In genomic region chr16:51376080-51376479, GRCh38 we compare ENCODE assay signal across 23 cellular contexts.
DNase-seq lines count a peak whose midpoint lies in the region; ATAC-seq and TF ChIP-seq lines count a peak whose summit lies in the region.
"Had no signal": no experiment of that assay in that cellular context is flagged by ENCODE, and none has a peak within 500 bp of the region (broad histone marks: within the 10 kb centered on the region; RNA-seq: fewer than 3 reads in every experiment).

No MANE protein-coding gene starts in this region.

- H3K9me2 ChIP-seq in GM23338 (ENCODE audit: insufficient read depth): peaks cover 19% of the 10 kb centered on the region
- H3K9me2 ChIP-seq in PC-3 (replicated peaks; ENCODE audit: low read length): no peaks in the 10 kb centered on the region

- DNase-seq in GM23338 (ENCODE audit: low spot score) (no peak), PC-3 (no peak), fibroblast of mammary gland (ENCODE audit: low read depth) (no peak), ACHN (no peak), MV-4-11 (lab: John Stamatoyannopoulos, UW) (no peak), NOMO-1 treated with DMSO at 0.1 percent for 48 hours (lab: John Stamatoyannopoulos, UW; ENCODE audit: unreplicated experiment) (no peak), upper lobe of right lung (no peak)
- DNase-seq: activated naive CD4-positive, alpha-beta T cell treated with anti-CD3 and anti-CD28 coated beads, Interleukin-2, amount 10 ng/mL, durations not matched to agents 7 days and 5 days; amygdala; C1 segment of cervical spinal cord; cortex of kidney; KG1; mammary epithelial cell; NCI-H1694; NCI-H2171 treated with DMSO at 0.1 percent for 48 hours; NCI-H524 treated with DMSO at 0.1 percent for 48 hours; stimulated activated naive CD8-positive, alpha-beta T cell treated with anti-CD3 and anti-CD28 coated beads, Interleukin-15, amount 100 ng/mL, for 72 hours; tibial artery had no signal

- H4K20me1 ChIP-seq in GM23338 (replicated peaks; ENCODE audit: insufficient read depth): no peaks in the 10 kb centered on the region
- H4K20me1 ChIP-seq in PC-3 (ENCODE audit: low read length): no peaks in the 10 kb centered on the region

- H3K27me3 Mint-ChIP-seq in GM23338 (ENCODE audit: insufficient read depth, low read depth, poor library complexity): peaks cover 3% of the 10 kb centered on the region
- H3K27me3 Mint-ChIP-seq: activated naive CD4-positive, alpha-beta T cell treated with anti-CD3 and anti-CD28 coated beads, Interleukin-2, amount 10 ng/mL, durations not matched to agents 7 days and 5 days; stimulated activated naive CD8-positive, alpha-beta T cell treated with anti-CD3 and anti-CD28 coated beads, Interleukin-15, amount 100 ng/mL, for 72 hours had no signal

- H2AFZ ChIP-seq in GM23338 (no peak overlapping the region), PC-3 (ENCODE audit: low read length) (no peak overlapping the region)

- H3K36me3 ChIP-seq in GM23338 (ENCODE audit: insufficient read depth): no peaks in the 10 kb centered on the region
- no peaks in the 10 kb centered on the region for H3K36me3 ChIP-seq in PC-3 (ENCODE audit: low read depth, low read length)
- no peaks in the 10 kb centered on the region for H3K36me3 ChIP-seq in upper lobe of right lung
- H3K36me3 ChIP-seq: cardiac muscle cell, neutrophil, prostate gland, tibial artery had no signal

- CTCF ChIA-PET in PC-3 (lab: Charles Lee): no interaction called here

- no peaks in the 10 kb centered on the region for H3F3A ChIP-seq in GM23338 (replicated peaks; ENCODE audit: low read depth)
- H3F3A ChIP-seq in PC-3 (ENCODE audit: low read length, unreplicated experiment): no peaks in the 10 kb centered on the region

- no peaks in the 10 kb centered on the region for H3K4me1 Mint-ChIP-seq in GM23338
- H3K4me1 Mint-ChIP-seq: activated naive CD4-positive, alpha-beta T cell treated with anti-CD3 and anti-CD28 coated beads, Interleukin-2, amount 10 ng/mL, durations not matched to agents 7 days and 5 days; stimulated activated naive CD8-positive, alpha-beta T cell treated with anti-CD3 and anti-CD28 coated beads, Interleukin-15, amount 100 ng/mL, for 72 hours had no signal

- no peaks in the 10 kb centered on the region; the same call in 1 of the 3 replicates for H3K9me3 Mint-ChIP-seq in GM23338

- TF ChIP-seq CTCF in 22Rv1 (IDR thresholded peaks at IDR 0.05) (peak; percentile 21; the same call in 1 of the 2 replicates), GM23338 (conservative IDR thresholded peaks at IDR 0.05; ENCODE audit: low read depth in 2 of 2) (peak; percentile 49 to 58), PC-3 (conservative IDR thresholded peaks at IDR 0.05; ENCODE audit: low read depth, low read length) (0 out of 2 replicates have a peak, but pooled peaks have one; percentile 12), fibroblast of mammary gland (conservative IDR thresholded peaks at IDR 0.05; ENCODE audit: control insufficient read depth, insufficient read depth, low read depth, low read length) (peak; percentile 23), upper lobe of right lung (IDR thresholded peaks at IDR 0.05) (no peak)

- H3K4me2 ChIP-seq in GM23338: no peak overlapping the region
- H3K4me2 ChIP-seq in PC-3 (ENCODE audit: low read length): no peak overlapping the region

- H3K4me3 ChIP-seq in GM23338: no peak overlapping the region
- H3K4me3 ChIP-seq in PC-3 (ENCODE audit: low read length): no peak overlapping the region
- no peak overlapping the region for H3K4me3 ChIP-seq in fibroblast of mammary gland (ENCODE audit: control insufficient read depth, low read depth, low read length)
- no peak overlapping the region for H3K4me3 ChIP-seq in upper lobe of right lung
- H3K4me3 ChIP-seq: cardiac muscle cell, prostate gland, tibial artery had no signal

- in situ Hi-C loops in ACHN (cut with HindIII; ENCODE audit: low pct_ligation_motif_present, low pct_unique_long_range_greater_than_20kb, low sequenced_read_pairs): no loop called here

- H3K4me1 ChIP-seq in GM23338 (ENCODE audit: insufficient read depth) (no peaks in the 10 kb centered on the region), PC-3 (ENCODE audit: insufficient read depth, low read length) (no peaks in the 10 kb centered on the region), upper lobe of right lung (no peaks in the 10 kb centered on the region)
- H3K4me1 ChIP-seq: prostate gland, tibial artery had no signal

- H3K27me3 ChIP-seq in GM23338 (ENCODE audit: insufficient read depth): no peaks in the 10 kb centered on the region
- H3K27me3 ChIP-seq in PC-3 (ENCODE audit: low read length): no peaks in the 10 kb centered on the region
- no peaks in the 10 kb centered on the region for H3K27me3 ChIP-seq in upper lobe of right lung
- H3K27me3 ChIP-seq: cardiac muscle cell, neutrophil, tibial artery had no signal

- no peaks in the 10 kb centered on the region for H3K9me3 ChIP-seq in PC-3 (ENCODE audit: low read length)
- H3K9me3 ChIP-seq in upper lobe of right lung: no peaks in the 10 kb centered on the region
- H3K9me3 ChIP-seq: neutrophil, prostate gland, tibial artery had no signal

- no peak overlapping the region for H3K9ac ChIP-seq in PC-3 (ENCODE audit: low read length)

- H3K79me2 ChIP-seq in GM23338 (replicated peaks; ENCODE audit: insufficient read depth) (no peaks in the 10 kb centered on the region), PC-3 (ENCODE audit: low read length) (no peaks in the 10 kb centered on the region)

- H3K36me3 Mint-ChIP-seq in GM23338 (ENCODE audit: low read depth): peaks cover 3% of the 10 kb centered on the region; the same call in 1 of the 3 replicates
- H3K36me3 Mint-ChIP-seq: activated naive CD4-positive, alpha-beta T cell treated with anti-CD3 and anti-CD28 coated beads, Interleukin-2, amount 10 ng/mL, durations not matched to agents 7 days and 5 days had no signal

- H3K4me3 Mint-ChIP-seq in GM23338: no peak overlapping the region
- H3K4me3 Mint-ChIP-seq: activated naive CD4-positive, alpha-beta T cell treated with anti-CD3 and anti-CD28 coated beads, Interleukin-2, amount 10 ng/mL, durations not matched to agents 7 days and 5 days; stimulated activated naive CD8-positive, alpha-beta T cell treated with anti-CD3 and anti-CD28 coated beads, Interleukin-15, amount 100 ng/mL, for 72 hours; T-helper 2 cell treated with Interferon-gamma antibody and Interleukin-4, amounts not matched to agents 5 μg/mL and 100 μg/mL, for 36 hours had no signal

- H3K27ac ChIP-seq in 22Rv1 (no peak overlapping the region), GM23338 (ENCODE audit: low read depth) (no peak overlapping the region), PC-3 (ENCODE audit: low read length) (no peak overlapping the region), upper lobe of right lung (no peak overlapping the region)
- H3K27ac ChIP-seq: cardiac muscle cell, neutrophil, prostate gland, tibial artery had no signal

- POLR2A ChIA-PET in PC-3 (lab: Charles Lee; ENCODE audit: unreplicated experiment): no interaction called here

- intact Hi-C loops in PC-3 (cut with micrococcal nuclease) (no loop called here), upper lobe of right lung (cut with DNase I) (no loop called here)

- ATAC-seq in GM23338: no peak
- ATAC-seq in PC-3: no peak
- ATAC-seq in upper lobe of right lung: no peak
- ATAC-seq: stimulated activated naive CD8-positive, alpha-beta T cell treated with anti-CD3 and anti-CD28 coated beads, Interleukin-15, amount 100 ng/mL, for 72 hours had no signal

- no TSS peak for BruUV-seq in PC-3 (replicated peaks; lab: Mats Ljungman, UMichigan)

- no peak overlapping the region for H3K27ac Mint-ChIP-seq in GM23338
- H3K27ac Mint-ChIP-seq: activated naive CD4-positive, alpha-beta T cell treated with anti-CD3 and anti-CD28 coated beads, Interleukin-2, amount 10 ng/mL, durations not matched to agents 7 days and 5 days; stimulated activated naive CD8-positive, alpha-beta T cell treated with anti-CD3 and anti-CD28 coated beads, Interleukin-15, amount 100 ng/mL, for 72 hours; T-helper 2 cell treated with Interferon-gamma antibody and Interleukin-4, amounts not matched to agents 5 μg/mL and 100 μg/mL, for 36 hours had no signal

TF ChIP-seq in GM23338, 12 proteins besides CTCF, POLR2A, EP300 and RAD21 (continues in another document):
- TF ChIP-seq EZH2 (IDR thresholded peaks at IDR 0.05; ENCODE audit: low read depth, unreplicated experiment) (no peak), POLR2AphosphoS5 (IDR thresholded peaks at IDR 0.05; ENCODE audit: low read depth) (no peak), ZNF331 (CRISPR knock-in tag; IDR thresholded peaks at IDR 0.05; ENCODE audit: low read depth) (no peak), CREB1 (CRISPR knock-in tag; IDR thresholded peaks at IDR 0.05; ENCODE audit: low read depth) (no peak), EZH2phosphoT487 (IDR thresholded peaks at IDR 0.05; ENCODE audit: unreplicated experiment) (no peak), STAT1 (IDR thresholded peaks at IDR 0.05; ENCODE audit: unreplicated experiment) (no peak), NANOG (IDR thresholded peaks at IDR 0.05; ENCODE audit: borderline replicate concordance) (no peak)
- TF ChIP-seq, protein P1, sequence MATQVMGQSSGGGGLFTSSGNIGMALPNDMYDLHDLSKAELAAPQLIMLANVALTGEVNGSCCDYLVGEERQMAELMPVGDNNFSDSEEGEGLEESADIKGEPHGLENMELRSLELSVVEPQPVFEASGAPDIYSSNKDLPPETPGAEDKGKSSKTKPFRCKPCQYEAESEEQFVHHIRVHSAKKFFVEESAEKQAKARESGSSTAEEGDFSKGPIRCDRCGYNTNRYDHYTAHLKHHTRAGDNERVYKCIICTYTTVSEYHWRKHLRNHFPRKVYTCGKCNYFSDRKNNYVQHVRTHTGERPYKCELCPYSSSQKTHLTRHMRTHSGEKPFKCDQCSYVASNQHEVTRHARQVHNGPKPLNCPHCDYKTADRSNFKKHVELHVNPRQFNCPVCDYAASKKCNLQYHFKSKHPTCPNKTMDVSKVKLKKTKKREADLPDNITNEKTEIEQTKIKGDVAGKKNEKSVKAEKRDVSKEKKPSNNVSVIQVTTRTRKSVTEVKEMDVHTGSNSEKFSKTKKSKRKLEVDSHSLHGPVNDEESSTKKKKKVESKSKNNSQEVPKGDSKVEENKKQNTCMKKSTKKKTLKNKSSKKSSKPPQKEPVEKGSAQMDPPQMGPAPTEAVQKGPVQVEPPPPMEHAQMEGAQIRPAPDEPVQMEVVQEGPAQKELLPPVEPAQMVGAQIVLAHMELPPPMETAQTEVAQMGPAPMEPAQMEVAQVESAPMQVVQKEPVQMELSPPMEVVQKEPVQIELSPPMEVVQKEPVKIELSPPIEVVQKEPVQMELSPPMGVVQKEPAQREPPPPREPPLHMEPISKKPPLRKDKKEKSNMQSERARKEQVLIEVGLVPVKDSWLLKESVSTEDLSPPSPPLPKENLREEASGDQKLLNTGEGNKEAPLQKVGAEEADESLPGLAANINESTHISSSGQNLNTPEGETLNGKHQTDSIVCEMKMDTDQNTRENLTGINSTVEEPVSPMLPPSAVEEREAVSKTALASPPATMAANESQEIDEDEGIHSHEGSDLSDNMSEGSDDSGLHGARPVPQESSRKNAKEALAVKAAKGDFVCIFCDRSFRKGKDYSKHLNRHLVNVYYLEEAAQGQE (IDR thresholded peaks at IDR 0.05; ENCODE audit: unreplicated experiment): no peak
